17 cellular contexts compared by ENCODE assay signal in genomic region chr10:42875792-42876191, GRCh38.
DNase-seq lines count a peak whose midpoint lies in the region; ATAC-seq, FAIRE-seq and TF ChIP-seq lines count a peak whose summit lies in the region.
"Had no signal": no experiment of that assay in that cellular context is flagged by ENCODE, and none has a peak within 500 bp of the region (broad histone marks: within the 10 kb centered on the region; RNA-seq: fewer than 3 reads in every experiment).

No MANE protein-coding gene starts in this region.

- no peak for TF ChIP-seq EP300 in A549 (IDR thresholded peaks at IDR 0.05)

- H3K27ac Mint-ChIP-seq in T-helper 2 cell treated with Interferon-gamma antibody and Interleukin-4, amounts not matched to agents 5 μg/mL and 100 μg/mL, for 36 hours = no peak overlapping the region
- H3K27ac Mint-ChIP-seq: B cell, memory B cell, T-cell had no signal

- no peak for FAIRE-seq in A549 (lab: Jason Lieb, UNC)
- FAIRE-seq: H1, pancreas had no signal

- H3K4me1 Mint-ChIP-seq in T-helper 2 cell treated with Interferon-gamma antibody and Interleukin-4, amounts not matched to agents 5 μg/mL and 100 μg/mL, for 36 hours (ENCODE audit: low read depth) = no peaks in the 10 kb centered on the region
- H3K4me1 Mint-ChIP-seq: B cell, memory B cell, T-cell had no signal

- no peaks in the 10 kb centered on the region for H3K36me3 ChIP-seq in GM23248 (ENCODE audit: low read depth)
- no peaks in the 10 kb centered on the region for H3K36me3 ChIP-seq in brain microvascular endothelial cell (replicated peaks)
- H3K36me3 ChIP-seq: pancreas had no signal

- H3F3A ChIP-seq in GM23248 (ENCODE audit: insufficient read depth) = no peaks in the 10 kb centered on the region

- TF ChIP-seq POLR2A in A549 (IDR thresholded peaks at IDR 0.05; ENCODE audit: low read length) = no peak

- H3K9me3 Mint-ChIP-seq in T-helper 2 cell treated with Interferon-gamma antibody and Interleukin-4, amounts not matched to agents 5 μg/mL and 100 μg/mL, for 36 hours = no peaks in the 10 kb centered on the region
- H3K9me3 Mint-ChIP-seq: T-cell had no signal

- in situ Hi-C loops in GM23248 (cut with MboI) = loop anchor here (10.0 kb wide), 1 partner anchor 229 kb away; no protein-coding TSS in a partner anchor
- in situ Hi-C loops in brain microvascular endothelial cell (cut with HindIII; ENCODE audit: low pct_ligation_motif_present, low sequenced_read_pairs) = no loop called here

- DNase-seq in A549 (ENCODE audit: low read depth in 1 of 2, low spot score in 1 of 2) (no peak), GM23248 (peak; percentile 59), brain microvascular endothelial cell (peak; percentile 11), kidney tubule cell (ENCODE audit: low spot score) (peak; percentile 17), C1 segment of cervical spinal cord (lab: John Stamatoyannopoulos, UW) (no peak), MV-4-11 (lab: John Stamatoyannopoulos, UW) (no peak)
- DNase-seq in T-helper 2 cell treated with Interferon-gamma antibody and Interleukin-4, amounts not matched to agents 5 μg/mL and 100 μg/mL, for 36 hours (ENCODE audit: low spot score) = no peak
- DNase-seq: activated CD4-positive, alpha-beta T cell treated with anti-CD3 and anti-CD28 coated beads for 48 hours; DND-41; NCI-H1048; NCI-H226; pancreas; T-cell had no signal

- no peaks in the 10 kb centered on the region for H3K9me2 ChIP-seq in GM23248 (ENCODE audit: insufficient read depth)

- 7% methylated on average over 6 of the region's 9 CpGs for WGBS in A549 (ENCODE audit: missing lambda C conversion rate)
- WGBS in GM23248 (ENCODE audit: low coverage in 1 of 2, low lambda C conversion rate in 2 of 2, missing lambda C conversion rate in 2 of 2), 2 experiments = 1 to 2% methylated on average over 9 of the region's 9 CpGs

- POLR2A ChIA-PET in A549 (lab: Yijun Ruan, JAX) = no interaction called here

- TF ChIP-seq CTCF in A549 (IDR thresholded peaks at IDR 0.05) = no peak
- no peak for TF ChIP-seq CTCF in brain microvascular endothelial cell (IDR thresholded peaks at IDR 0.05; ENCODE audit: low read depth, low read length, missing control alignments)

- H3K4me2 ChIP-seq in A549 = peak overlapping the region; percentile 43
- H3K4me2 ChIP-seq in GM23248 (ENCODE audit: unreplicated experiment) = no peak overlapping the region

- H3K9me3 ChIP-seq in A549 = no peaks in the 10 kb centered on the region
- no peaks in the 10 kb centered on the region for H3K9me3 ChIP-seq in GM23248 (ENCODE audit: low read depth)
- H3K9me3 ChIP-seq: pancreas had no signal

- H3K27ac ChIP-seq in A549 (no peak overlapping the region), GM23248 (no peak overlapping the region), brain microvascular endothelial cell (no peak overlapping the region)
- H3K27ac ChIP-seq: pancreas had no signal

- H3K4me1 ChIP-seq in A549 (0 out of 3 replicates have a peak, but pooled peaks cover 8% of the 10 kb centered on the region), GM23248 (ENCODE audit: insufficient read depth) (no peaks in the 10 kb centered on the region)
- H3K4me1 ChIP-seq: pancreas had no signal

- H3K27me3 ChIP-seq in GM23248 (replicated peaks; ENCODE audit: insufficient read depth) (no peaks in the 10 kb centered on the region; the same call in 1 of the 2 replicates), brain microvascular endothelial cell (replicated peaks) (no peaks in the 10 kb centered on the region)
- H3K27me3 ChIP-seq: pancreas had no signal

- no peak overlapping the region for H3K4me3 Mint-ChIP-seq in T-helper 2 cell treated with Interferon-gamma antibody and Interleukin-4, amounts not matched to agents 5 μg/mL and 100 μg/mL, for 36 hours
- H3K4me3 Mint-ChIP-seq: B cell, memory B cell, T-cell had no signal

- no peak overlapping the region for H3K9ac ChIP-seq in GM23248

- peak in 1 of 2 experiments; percentile 30; a peak in 1 of 6 replicates for ATAC-seq in A549
- ATAC-seq in esophagus mucosa = no peak
- ATAC-seq: pancreas, T-cell had no signal

- H3K79me2 ChIP-seq in GM23248 (ENCODE audit: insufficient read depth) = no peaks in the 10 kb centered on the region

- H3K27me3 Mint-ChIP-seq in T-helper 2 cell treated with Interferon-gamma antibody and Interleukin-4, amounts not matched to agents 5 μg/mL and 100 μg/mL, for 36 hours (ENCODE audit: low read depth) = no peaks in the 10 kb centered on the region
- H3K27me3 Mint-ChIP-seq: B cell, T-cell had no signal

- no peak overlapping the region for H2AFZ ChIP-seq in GM23248

- no peaks in the 10 kb centered on the region for H3K36me3 Mint-ChIP-seq in T-helper 2 cell treated with Interferon-gamma antibody and Interleukin-4, amounts not matched to agents 5 μg/mL and 100 μg/mL, for 36 hours (ENCODE audit: low read depth)
- H3K36me3 Mint-ChIP-seq: memory B cell, T-cell had no signal

- no peaks in the 10 kb centered on the region for H4K20me1 ChIP-seq in GM23248 (ENCODE audit: insufficient read depth)

- H3K4me3 ChIP-seq in A549 (no peak overlapping the region), GM23248 (no peak overlapping the region), brain microvascular endothelial cell (ENCODE audit: low read depth, low read length) (no peak overlapping the region)
- H3K4me3 ChIP-seq: pancreas had no signal

- CTCF ChIA-PET in A549 (lab: Yijun Ruan, JAX) = interaction anchor here (1.1 kb wide), 1 partner anchor 9 kb away, joined by 3 read pairs; no protein-coding TSS in a partner anchor

- no peak for TF ChIP-seq RAD21 in A549 (conservative IDR thresholded peaks at IDR 0.05 in 1 of 2, IDR thresholded peaks at IDR 0.05 in 1 of 2)

TF ChIP-seq in A549, 52 proteins besides CTCF, POLR2A, EP300 and RAD21:
- no peak for TF ChIP-seq RNF2 (IDR thresholded peaks at IDR 0.05; ENCODE audit: borderline replicate concordance, low read depth)
- TF ChIP-seq FOXS1 (CRISPR knock-in tag; IDR thresholded peaks at IDR 0.05) = no peak
- TF ChIP-seq MAFK (IDR thresholded peaks at IDR 0.05; ENCODE audit: partially characterized antibody) = no peak
- TF ChIP-seq POLR2AphosphoS2 (conservative IDR thresholded peaks at IDR 0.05; ENCODE audit: low read length) = no peak
- no peak for TF ChIP-seq JUN (IDR thresholded peaks at IDR 0.05)
- TF ChIP-seq FOSL2 (IDR thresholded peaks at IDR 0.05) = no peak
- TF ChIP-seq FOSL2 (CRISPR knock-in tag; IDR thresholded peaks at IDR 0.05) = no peak
- TF ChIP-seq TFCP2L1 (CRISPR knock-in tag; IDR thresholded peaks at IDR 0.05) = no peak
- no peak for TF ChIP-seq GATA3 (IDR thresholded peaks at IDR 0.05; ENCODE audit: borderline replicate concordance)
- no peak for TF ChIP-seq KDM5A (IDR thresholded peaks at IDR 0.05)
- TF ChIP-seq PHF8 (IDR thresholded peaks at IDR 0.05; ENCODE audit: borderline replicate concordance, low read depth) = no peak
- TF ChIP-seq ELK1 (IDR thresholded peaks at IDR 0.05; ENCODE audit: low read depth, low read length) = no peak
- TF ChIP-seq ATOH8 (CRISPR knock-in tag; IDR thresholded peaks at IDR 0.05; ENCODE audit: low read depth) = no peak
- no peak for TF ChIP-seq CHD4 (IDR thresholded peaks at IDR 0.05; ENCODE audit: borderline replicate concordance)
- TF ChIP-seq HMGXB4 (CRISPR knock-in tag; IDR thresholded peaks at IDR 0.05; ENCODE audit: borderline replicate concordance) = no peak
- no peak for TF ChIP-seq CBX2 (IDR thresholded peaks at IDR 0.05; ENCODE audit: borderline replicate concordance, low read depth)

Comparison
In these comparisons a context has a peak if more than half of its experiments do, and no peak if none do; other contexts are left out.
1. DNase-seq: peak in GM23248 (single experiment), brain microvascular endothelial cell (single experiment) and kidney tubule cell (single experiment); none in A549 (0 of 2), C1 segment of cervical spinal cord (0 of 14), T-helper 2 cell treated with Interferon-gamma antibody and Interleukin-4, amounts not matched to agents 5 μg/mL and 100 μg/mL, for 36 hours (single experiment) and MV-4-11 (single experiment).